Comparison of ENCODE assay signal across 1 cellular context in the genomic region with DNA sequence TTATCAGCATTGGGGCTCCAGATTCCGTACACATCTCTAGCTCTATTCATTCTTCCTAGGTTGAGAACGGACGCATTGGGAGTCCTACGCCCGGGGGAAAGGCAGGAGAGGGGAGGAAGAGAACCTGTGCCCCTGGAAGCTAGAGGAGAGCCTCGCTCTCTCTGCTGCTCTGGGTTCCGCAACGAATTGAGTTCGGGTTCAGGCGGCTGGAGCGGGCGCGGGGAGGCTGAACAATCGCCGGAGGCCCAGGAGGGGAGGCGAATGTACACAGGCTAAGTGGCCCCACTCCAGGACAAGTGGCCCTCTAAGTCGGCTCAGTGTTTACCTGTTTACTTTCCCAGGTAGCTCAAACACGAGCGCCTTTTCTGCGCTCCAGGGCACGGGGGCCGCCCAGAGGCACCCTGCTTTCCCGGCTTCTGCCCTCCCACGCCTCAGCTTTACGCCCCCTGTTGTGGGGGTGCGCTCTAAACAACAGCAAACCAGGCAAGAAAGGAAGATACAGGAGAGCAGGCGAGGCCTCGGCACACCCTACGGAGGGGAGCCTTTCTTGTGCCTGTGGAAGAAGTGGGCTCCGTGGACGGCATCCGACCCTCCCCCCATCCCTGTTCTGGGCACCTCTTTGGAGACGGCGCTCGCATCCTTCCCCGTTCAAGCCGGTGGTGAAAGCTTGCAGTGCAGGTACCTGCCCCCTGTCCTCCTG.
TF ChIP-seq lines count a peak whose summit lies in the region.

No MANE protein-coding gene starts in this region.

TF ChIP-seq in HepG2, 621 proteins besides CTCF, POLR2A, EP300 and RAD21 (continued from another document and continues in another):
- TF ChIP-seq, protein P1, sequence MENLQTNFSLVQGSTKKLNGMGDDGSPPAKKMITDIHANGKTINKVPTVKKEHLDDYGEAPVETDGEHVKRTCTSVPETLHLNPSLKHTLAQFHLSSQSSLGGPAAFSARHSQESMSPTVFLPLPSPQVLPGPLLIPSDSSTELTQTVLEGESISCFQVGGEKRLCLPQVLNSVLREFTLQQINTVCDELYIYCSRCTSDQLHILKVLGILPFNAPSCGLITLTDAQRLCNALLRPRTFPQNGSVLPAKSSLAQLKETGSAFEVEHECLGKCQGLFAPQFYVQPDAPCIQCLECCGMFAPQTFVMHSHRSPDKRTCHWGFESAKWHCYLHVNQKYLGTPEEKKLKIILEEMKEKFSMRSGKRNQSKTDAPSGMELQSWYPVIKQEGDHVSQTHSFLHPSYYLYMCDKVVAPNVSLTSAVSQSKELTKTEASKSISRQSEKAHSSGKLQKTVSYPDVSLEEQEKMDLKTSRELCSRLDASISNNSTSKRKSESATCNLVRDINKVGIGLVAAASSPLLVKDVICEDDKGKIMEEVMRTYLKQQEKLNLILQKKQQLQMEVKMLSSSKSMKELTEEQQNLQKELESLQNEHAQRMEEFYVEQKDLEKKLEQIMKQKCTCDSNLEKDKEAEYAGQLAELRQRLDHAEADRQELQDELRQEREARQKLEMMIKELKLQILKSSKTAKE (CRISPR knock-in tag; IDR thresholded peaks at IDR 0.05; ENCODE audit: borderline replicate concordance): no peak
- no peak for TF ChIP-seq FOXA1 (IDR thresholded peaks at IDR 0.05)
- peak; percentile 36; the same call in 1 of the 2 replicates for TF ChIP-seq FOXA1 (CRISPR knock-in tag; IDR thresholded peaks at IDR 0.05)
- no peak for TF ChIP-seq PPARG (CRISPR knock-in tag; conservative IDR thresholded peaks at IDR 0.05)
- TF ChIP-seq ATM (IDR thresholded peaks at IDR 0.05; ENCODE audit: borderline replicate concordance): no peak
- 0 out of 2 replicates have a peak, but pooled peaks have one; percentile 35 for TF ChIP-seq ZNF776 (CRISPR knock-in tag; IDR thresholded peaks at IDR 0.05)
- TF ChIP-seq ZNF7 (CRISPR knock-in tag; IDR thresholded peaks at IDR 0.05): no peak
- no peak for TF ChIP-seq SNAPC4 (CRISPR knock-in tag; IDR thresholded peaks at IDR 0.05)
- no peak for TF ChIP-seq TBX3 (IDR thresholded peaks at IDR 0.05; ENCODE audit: borderline replicate concordance)
- TF ChIP-seq ZNF136 (CRISPR knock-in tag; IDR thresholded peaks at IDR 0.05; ENCODE audit: low read depth): no peak
- 0 out of 2 replicates have a peak, but pooled peaks have one; percentile 46 for TF ChIP-seq MXD1 (CRISPR knock-in tag; IDR thresholded peaks at IDR 0.05)
- TF ChIP-seq HHEX (CRISPR knock-in tag; IDR thresholded peaks at IDR 0.05): no peak
- TF ChIP-seq GPN1 (CRISPR knock-in tag; IDR thresholded peaks at IDR 0.05; ENCODE audit: borderline replicate concordance): no peak
- no peak for TF ChIP-seq SRSF4 (IDR thresholded peaks at IDR 0.05; ENCODE audit: low read depth, low read length, poor library complexity, severe bottlenecking)
- TF ChIP-seq ETV6 (CRISPR knock-in tag; conservative IDR thresholded peaks at IDR 0.05): no peak
- TF ChIP-seq KMT2B (CRISPR knock-in tag; IDR thresholded peaks at IDR 0.05): no peak
- TF ChIP-seq, protein P2, sequence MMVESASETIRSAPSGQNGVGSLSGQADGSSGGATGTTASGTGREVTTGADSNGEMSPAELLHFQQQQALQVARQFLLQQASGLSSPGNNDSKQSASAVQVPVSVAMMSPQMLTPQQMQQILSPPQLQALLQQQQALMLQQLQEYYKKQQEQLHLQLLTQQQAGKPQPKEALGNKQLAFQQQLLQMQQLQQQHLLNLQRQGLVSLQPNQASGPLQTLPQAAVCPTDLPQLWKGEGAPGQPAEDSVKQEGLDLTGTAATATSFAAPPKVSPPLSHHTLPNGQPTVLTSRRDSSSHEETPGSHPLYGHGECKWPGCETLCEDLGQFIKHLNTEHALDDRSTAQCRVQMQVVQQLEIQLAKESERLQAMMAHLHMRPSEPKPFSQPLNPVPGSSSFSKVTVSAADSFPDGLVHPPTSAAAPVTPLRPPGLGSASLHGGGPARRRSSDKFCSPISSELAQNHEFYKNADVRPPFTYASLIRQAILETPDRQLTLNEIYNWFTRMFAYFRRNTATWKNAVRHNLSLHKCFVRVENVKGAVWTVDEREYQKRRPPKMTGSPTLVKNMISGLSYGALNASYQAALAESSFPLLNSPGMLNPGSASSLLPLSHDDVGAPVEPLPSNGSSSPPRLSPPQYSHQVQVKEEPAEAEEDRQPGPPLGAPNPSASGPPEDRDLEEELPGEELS (CRISPR knock-in tag; IDR thresholded peaks at IDR 0.05): peak; percentile 32; the same call in 1 of the 2 replicates
- TF ChIP-seq, protein P3, sequence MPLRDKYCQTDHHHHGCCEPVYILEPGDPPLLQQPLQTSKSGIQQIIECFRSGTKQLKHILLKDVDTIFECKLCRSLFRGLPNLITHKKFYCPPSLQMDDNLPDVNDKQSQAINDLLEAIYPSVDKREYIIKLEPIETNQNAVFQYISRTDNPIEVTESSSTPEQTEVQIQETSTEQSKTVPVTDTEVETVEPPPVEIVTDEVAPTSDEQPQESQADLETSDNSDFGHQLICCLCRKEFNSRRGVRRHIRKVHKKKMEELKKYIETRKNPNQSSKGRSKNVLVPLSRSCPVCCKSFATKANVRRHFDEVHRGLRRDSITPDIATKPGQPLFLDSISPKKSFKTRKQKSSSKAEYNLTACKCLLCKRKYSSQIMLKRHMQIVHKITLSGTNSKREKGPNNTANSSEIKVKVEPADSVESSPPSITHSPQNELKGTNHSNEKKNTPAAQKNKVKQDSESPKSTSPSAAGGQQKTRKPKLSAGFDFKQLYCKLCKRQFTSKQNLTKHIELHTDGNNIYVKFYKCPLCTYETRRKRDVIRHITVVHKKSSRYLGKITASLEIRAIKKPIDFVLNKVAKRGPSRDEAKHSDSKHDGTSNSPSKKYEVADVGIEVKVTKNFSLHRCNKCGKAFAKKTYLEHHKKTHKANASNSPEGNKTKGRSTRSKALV (CRISPR knock-in tag; IDR thresholded peaks at IDR 0.05): peak; percentile 43; the same call in 1 of the 2 replicates
- TF ChIP-seq NONO (IDR thresholded peaks at IDR 0.05): no peak
- TF ChIP-seq NONO (CRISPR knock-in tag; conservative IDR thresholded peaks at IDR 0.05): no peak
- no peak for TF ChIP-seq ZNF230 (CRISPR knock-in tag; IDR thresholded peaks at IDR 0.05)
- TF ChIP-seq, protein P4, sequence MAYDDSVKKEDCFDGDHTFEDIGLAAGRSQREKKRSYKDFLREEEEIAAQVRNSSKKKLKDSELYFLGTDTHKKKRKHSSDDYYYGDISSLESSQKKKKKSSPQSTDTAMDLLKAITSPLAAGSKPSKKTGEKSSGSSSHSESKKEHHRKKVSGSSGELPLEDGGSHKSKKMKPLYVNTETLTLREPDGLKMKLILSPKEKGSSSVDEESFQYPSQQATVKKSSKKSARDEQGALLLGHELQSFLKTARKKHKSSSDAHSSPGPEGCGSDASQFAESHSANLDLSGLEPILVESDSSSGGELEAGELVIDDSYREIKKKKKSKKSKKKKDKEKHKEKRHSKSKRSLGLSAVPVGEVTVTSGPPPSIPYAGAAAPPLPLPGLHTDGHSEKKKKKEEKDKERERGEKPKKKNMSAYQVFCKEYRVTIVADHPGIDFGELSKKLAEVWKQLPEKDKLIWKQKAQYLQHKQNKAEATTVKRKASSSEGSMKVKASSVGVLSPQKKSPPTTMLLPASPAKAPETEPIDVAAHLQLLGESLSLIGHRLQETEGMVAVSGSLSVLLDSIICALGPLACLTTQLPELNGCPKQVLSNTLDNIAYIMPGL (CRISPR knock-in tag; IDR thresholded peaks at IDR 0.05; ENCODE audit: borderline replicate concordance in 1 of 2, low read depth in 1 of 2): no peak
- TF ChIP-seq POGZ (CRISPR knock-in tag; IDR thresholded peaks at IDR 0.05): no peak
- TF ChIP-seq CHD4 (IDR thresholded peaks at IDR 0.05; ENCODE audit: borderline replicate concordance, low read length): no peak
- TF ChIP-seq, protein P5, sequence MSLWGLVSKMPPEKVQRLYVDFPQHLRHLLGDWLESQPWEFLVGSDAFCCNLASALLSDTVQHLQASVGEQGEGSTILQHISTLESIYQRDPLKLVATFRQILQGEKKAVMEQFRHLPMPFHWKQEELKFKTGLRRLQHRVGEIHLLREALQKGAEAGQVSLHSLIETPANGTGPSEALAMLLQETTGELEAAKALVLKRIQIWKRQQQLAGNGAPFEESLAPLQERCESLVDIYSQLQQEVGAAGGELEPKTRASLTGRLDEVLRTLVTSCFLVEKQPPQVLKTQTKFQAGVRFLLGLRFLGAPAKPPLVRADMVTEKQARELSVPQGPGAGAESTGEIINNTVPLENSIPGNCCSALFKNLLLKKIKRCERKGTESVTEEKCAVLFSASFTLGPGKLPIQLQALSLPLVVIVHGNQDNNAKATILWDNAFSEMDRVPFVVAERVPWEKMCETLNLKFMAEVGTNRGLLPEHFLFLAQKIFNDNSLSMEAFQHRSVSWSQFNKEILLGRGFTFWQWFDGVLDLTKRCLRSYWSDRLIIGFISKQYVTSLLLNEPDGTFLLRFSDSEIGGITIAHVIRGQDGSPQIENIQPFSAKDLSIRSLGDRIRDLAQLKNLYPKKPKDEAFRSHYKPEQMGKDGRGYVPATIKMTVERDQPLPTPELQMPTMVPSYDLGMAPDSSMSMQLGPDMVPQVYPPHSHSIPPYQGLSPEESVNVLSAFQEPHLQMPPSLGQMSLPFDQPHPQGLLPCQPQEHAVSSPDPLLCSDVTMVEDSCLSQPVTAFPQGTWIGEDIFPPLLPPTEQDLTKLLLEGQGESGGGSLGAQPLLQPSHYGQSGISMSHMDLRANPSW (CRISPR knock-in tag; IDR thresholded peaks at IDR 0.05; ENCODE audit: borderline replicate concordance): no peak
- peak; percentile 86 for TF ChIP-seq EZH2 (conservative IDR thresholded peaks at IDR 0.05; ENCODE audit: low read depth, low read length)
- TF ChIP-seq JUNB (CRISPR knock-in tag; IDR thresholded peaks at IDR 0.05; ENCODE audit: borderline replicate concordance): no peak
- TF ChIP-seq NCOA5 (CRISPR knock-in tag; IDR thresholded peaks at IDR 0.05): no peak
- no peak for TF ChIP-seq RERE (CRISPR knock-in tag; IDR thresholded peaks at IDR 0.05; ENCODE audit: low read depth)
- no peak for TF ChIP-seq ARHGAP35 (CRISPR knock-in tag; IDR thresholded peaks at IDR 0.05; ENCODE audit: borderline replicate concordance)
